Comparison of ENCODE assay signal across 8 cellular contexts in the genomic region with DNA sequence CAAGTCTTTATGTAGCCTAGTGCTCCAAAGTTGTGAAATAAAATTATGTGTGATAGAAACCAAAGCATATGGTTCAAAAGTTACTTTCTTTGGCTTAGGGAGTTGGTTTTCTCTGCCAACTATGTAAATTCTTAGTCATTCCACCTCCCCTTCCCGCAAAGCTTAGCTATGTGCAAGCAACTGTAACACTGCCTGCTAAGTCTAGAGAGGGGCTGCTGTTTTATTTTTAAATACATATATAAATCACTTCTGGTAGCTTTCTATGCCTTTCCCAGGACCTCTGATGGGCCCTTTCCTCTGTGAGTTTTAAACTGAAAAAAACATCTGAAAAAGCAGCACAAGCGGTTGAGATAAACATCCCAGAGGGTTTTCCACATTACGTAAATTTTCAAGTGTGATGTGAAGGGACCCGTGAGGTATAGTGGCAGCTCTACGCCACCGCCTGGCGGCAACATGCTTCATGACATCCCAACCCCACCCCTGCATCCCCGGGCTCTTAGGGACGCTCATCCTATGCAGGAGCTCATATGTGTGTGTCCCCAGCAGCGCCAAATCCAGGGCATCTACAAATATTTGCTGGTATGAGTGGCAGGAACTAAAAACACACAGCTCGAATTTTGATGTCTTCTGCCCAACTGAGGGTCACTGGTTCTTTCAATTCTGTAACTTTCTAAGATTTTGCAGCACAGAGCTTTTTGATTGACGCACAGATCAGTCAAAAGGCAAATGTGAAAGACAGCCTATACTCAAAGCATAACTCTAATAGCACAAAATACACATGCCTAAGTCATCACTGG. TPM values are rescaled to one million over a fixed set of nuclear protein-coding genes. Genes with fewer than 3 reads are reported as not detected.
A peak's percentile ranks its signal among the peaks of the same experiment; 100 is the strongest.
DNase-seq lines count a peak whose midpoint lies in the region; ATAC-seq lines count a peak whose summit lies in the region.

No MANE protein-coding gene starts in this region.

- H2AFZ ChIP-seq in Karpas-422 (ENCODE audit: low read length): no peak overlapping the region

- DNase-seq in activated T-cell treated with anti-CD3 and anti-CD28 coated beads, Interleukin-2, amount 50 U/mL, for 72 hours: peak; percentile 32 to 36
- no peak for DNase-seq in activated T-cell treated with anti-CD3 and anti-CD28 coated beads, Interleukin-2, amount 50 U/mL, for 1 hour
- DNase-seq in Karpas-422 (peak; percentile 83), dedifferentiated amniotic fluid mesenchymal stem cell (ENCODE audit: extremely low spot score) (peak; percentile 50), DMS153 treated with DMSO at 0.1 percent for 48 hours (lab: John Stamatoyannopoulos, UW; ENCODE audit: unreplicated experiment) (no peak), NCI-H1048 (lab: John Stamatoyannopoulos, UW) (no peak), NCI-H1417 treated with DMSO at 0.1 percent for 48 hours (lab: John Stamatoyannopoulos, UW) (no peak)
- DNase-seq in natural killer cell treated with Interleukin-12 subunit alpha and Interleukin-12 subunit beta and Interleukin-15 and Interleukin-18, amount 100 ng/mL, for 72 hours (ENCODE audit: low spot score): no peak

- no peak overlapping the region for H3K27ac ChIP-seq in Karpas-422 (ENCODE audit: low read length)

- no peak overlapping the region for H3K4me2 ChIP-seq in Karpas-422 (ENCODE audit: low read depth, low read length, poor library complexity, severe bottlenecking)

- H3K9me3 Mint-ChIP-seq in activated T-cell treated with anti-CD3 and anti-CD28 coated beads, Interleukin-2, amount 50 U/mL, for 72 hours: peaks cover 0 to 1% of the 10 kb centered on the region in 2 donors
- H3K9me3 Mint-ChIP-seq in natural killer cell treated with Interleukin-12 subunit alpha and Interleukin-12 subunit beta and Interleukin-15 and Interleukin-18, amount 100 ng/mL, for 72 hours: no peaks in the 10 kb centered on the region

- peak overlapping the region in 1 of 2 donors; percentile 18 for H3K4me3 Mint-ChIP-seq in activated T-cell treated with anti-CD3 and anti-CD28 coated beads, Interleukin-2, amount 50 U/mL, for 72 hours
- no peak overlapping the region for H3K4me3 Mint-ChIP-seq in natural killer cell treated with Interleukin-12 subunit alpha and Interleukin-12 subunit beta and Interleukin-15 and Interleukin-18, amount 100 ng/mL, for 72 hours

- no peaks in the 10 kb centered on the region for H3K79me2 ChIP-seq in Karpas-422 (ENCODE audit: low read length)

- no peaks in the 10 kb centered on the region for H3K9me3 ChIP-seq in Karpas-422 (ENCODE audit: low read length)

- no peak overlapping the region for H3K9ac ChIP-seq in Karpas-422 (ENCODE audit: low read length)

- no peaks in the 10 kb centered on the region for H3K27me3 Mint-ChIP-seq in activated T-cell treated with anti-CD3 and anti-CD28 coated beads, Interleukin-2, amount 50 U/mL, for 72 hours (ENCODE audit: low read depth)
- H3K27me3 Mint-ChIP-seq in natural killer cell treated with Interleukin-12 subunit alpha and Interleukin-12 subunit beta and Interleukin-15 and Interleukin-18, amount 100 ng/mL, for 72 hours: no peaks in the 10 kb centered on the region

- no peaks in the 10 kb centered on the region for H3K27me3 ChIP-seq in Karpas-422 (ENCODE audit: low read length)

- no peak overlapping the region for H3K4me3 ChIP-seq in Karpas-422 (ENCODE audit: low read length)

- ATAC-seq in activated T-cell treated with anti-CD3 and anti-CD28 coated beads, Interleukin-2, amount 50 U/mL, for 72 hours (replicated peaks in 1 of 2): peak; percentile 43 to 56
- ATAC-seq in natural killer cell treated with Interleukin-12 subunit alpha and Interleukin-12 subunit beta and Interleukin-15 and Interleukin-18, amount 100 ng/mL, for 72 hours: peak; percentile 46 to 73

- H3K9me2 ChIP-seq in Karpas-422 (replicated peaks; ENCODE audit: insufficient read depth, low read length): no peaks in the 10 kb centered on the region

- peaks cover 49% of the 10 kb centered on the region for H3K4me1 Mint-ChIP-seq in activated T-cell treated with anti-CD3 and anti-CD28 coated beads, Interleukin-2, amount 50 U/mL, for 72 hours (ENCODE audit: low read depth)
- H3K4me1 Mint-ChIP-seq in natural killer cell treated with Interleukin-12 subunit alpha and Interleukin-12 subunit beta and Interleukin-15 and Interleukin-18, amount 100 ng/mL, for 72 hours (ENCODE audit: low read depth in 2 of 2): peaks cover 9 to 12% of the 10 kb centered on the region in 2 donors

- H3K36me3 Mint-ChIP-seq in activated T-cell treated with anti-CD3 and anti-CD28 coated beads, Interleukin-2, amount 50 U/mL, for 72 hours (ENCODE audit: insufficient read depth in 2 of 2): peaks cover 0 to 6% of the 10 kb centered on the region in 2 donors
- H3K36me3 Mint-ChIP-seq in natural killer cell treated with Interleukin-12 subunit alpha and Interleukin-12 subunit beta and Interleukin-15 and Interleukin-18, amount 100 ng/mL, for 72 hours: no peaks in the 10 kb centered on the region

- no peaks in the 10 kb centered on the region for H3K36me3 ChIP-seq in Karpas-422 (ENCODE audit: insufficient read depth, low read length)

- H3K27ac Mint-ChIP-seq in activated T-cell treated with anti-CD3 and anti-CD28 coated beads, Interleukin-2, amount 50 U/mL, for 72 hours: no peak overlapping the region
- H3K27ac Mint-ChIP-seq in natural killer cell treated with Interleukin-12 subunit alpha and Interleukin-12 subunit beta and Interleukin-15 and Interleukin-18, amount 100 ng/mL, for 72 hours: no peak overlapping the region

- H4K20me1 ChIP-seq in Karpas-422 (ENCODE audit: insufficient read depth, low read depth, low read length): peaks cover 5% of the 10 kb centered on the region; the same call in 1 of the 2 replicates

- H3K4me1 ChIP-seq in Karpas-422 (ENCODE audit: low read length): no peaks in the 10 kb centered on the region

RNA-seq across cellular contexts. Expression of a gene that starts 12.8 kb away (rescaled TPM):
- total RNA-seq in activated T-cell treated with anti-CD3 and anti-CD28 coated beads, Interleukin-2, amount 50 U/mL, for 72 hours: 10 to 100 TPM; 21.0 to 22.0 TPM
- 11.7 and 15.3 TPM in 2 replicates for total RNA-seq in Karpas-422 (2014; rRNA removed; shearing (Covaris generic); ENCODE audit: low replicate concordance)
- total RNA-seq in natural killer cell treated with Interleukin-12 subunit alpha and Interleukin-12 subunit beta and Interleukin-15 and Interleukin-18, amount 100 ng/mL, for 72 hours: 1 to 10 TPM; 3.5 to 5.2 TPM

RNA-seq across cellular contexts. Expression of a gene that starts 53.6 kb away (rescaled TPM):
- 1 to 10 TPM in 1 of 2 donors, under 1 TPM in 1; 0.77 to 2.1 TPM for total RNA-seq in activated T-cell treated with anti-CD3 and anti-CD28 coated beads, Interleukin-2, amount 50 U/mL, for 72 hours
- not detected in 2 replicates for total RNA-seq in Karpas-422 (2014; rRNA removed; shearing (Covaris generic); ENCODE audit: low replicate concordance)
- not detected for total RNA-seq in natural killer cell treated with Interleukin-12 subunit alpha and Interleukin-12 subunit beta and Interleukin-15 and Interleukin-18, amount 100 ng/mL, for 72 hours

Comparison
In these comparisons a context has a peak if more than half of its experiments do, and no peak if none do; other contexts are left out.
1. DNase-seq: peak in activated T-cell treated with anti-CD3 and anti-CD28 coated beads, Interleukin-2, amount 50 U/mL, for 72 hours (2 of 2), Karpas-422 (single experiment) and dedifferentiated amniotic fluid mesenchymal stem cell (single experiment); none in activated T-cell treated with anti-CD3 and anti-CD28 coated beads, Interleukin-2, amount 50 U/mL, for 1 hour (single experiment), natural killer cell treated with Interleukin-12 subunit alpha and Interleukin-12 subunit beta and Interleukin-15 and Interleukin-18, amount 100 ng/mL, for 72 hours (single experiment), DMS153 treated with DMSO at 0.1 percent for 48 hours (single experiment), NCI-H1048 (single experiment) and NCI-H1417 treated with DMSO at 0.1 percent for 48 hours (single experiment).